ENCODE assay signal across 8 cellular contexts in the genomic region with DNA sequence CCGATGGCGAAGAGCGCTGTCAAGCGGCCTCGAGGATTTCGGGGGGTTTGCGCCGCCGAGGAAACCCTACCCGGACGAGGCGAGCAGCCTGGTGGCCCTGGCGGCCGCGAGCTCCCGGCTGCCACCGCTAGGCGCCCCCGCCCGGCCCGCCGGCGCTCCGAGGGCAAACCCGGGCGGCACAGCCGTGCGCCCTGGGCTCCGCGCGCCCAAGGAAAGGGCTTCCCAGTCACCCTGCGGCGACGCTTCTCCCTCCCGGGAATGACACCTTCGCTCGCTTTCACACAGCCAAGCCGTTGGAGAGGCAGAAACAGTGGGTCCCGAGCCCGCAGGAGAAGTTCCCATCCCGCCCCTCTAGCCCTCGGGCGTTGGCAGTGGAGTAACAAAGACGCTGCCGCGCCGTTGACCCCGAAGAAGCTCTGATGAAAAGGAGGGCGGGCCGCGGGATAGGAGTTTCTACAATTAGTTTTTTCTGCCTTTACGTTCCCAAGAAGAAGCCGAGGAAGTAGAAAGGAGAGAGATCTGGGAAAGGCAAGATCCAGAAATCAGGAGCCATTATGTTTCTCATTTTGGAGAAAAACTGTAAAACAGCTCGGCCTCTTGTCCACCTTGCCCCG.
DNase-seq lines count a peak whose midpoint lies in the region; ATAC-seq and TF ChIP-seq lines count a peak whose summit lies in the region.

No MANE protein-coding gene starts in this region.

- no peaks in the 10 kb centered on the region for H3K36me3 ChIP-seq in GM06990 (ENCODE audit: control insufficient read depth, insufficient read depth, low read length)

- DNase-seq in GM06990 (ENCODE audit: extremely low read depth, insufficient read length), result peak; percentile 26
- DNase-seq in NCI-H526 treated with DMSO at 0.1 percent for 48 hours (lab: John Stamatoyannopoulos, UW), result peak; percentile 12
- peak; percentile 89 for DNase-seq in retina
- no peak for DNase-seq in GDM1 (lab: John Stamatoyannopoulos, UW)
- no peak for DNase-seq in C1 segment of cervical spinal cord (lab: John Stamatoyannopoulos, UW)
- DNase-seq in hypothalamus (lab: John Stamatoyannopoulos, UW), result no peak

- H3K4me3 ChIP-seq in GM06990 (replicated peaks; ENCODE audit: low read depth, low read length), result no peak overlapping the region

- TF ChIP-seq CTCF in GM06990 (IDR thresholded peaks at IDR 0.05; ENCODE audit: insufficient read depth, low read length, poor library complexity, severe bottlenecking), result no peak

- ATAC-seq in esophagus mucosa, result peak; percentile 45
- ATAC-seq in HG02938 (IDR thresholded peaks at IDR 0.05; ENCODE audit: unreplicated experiment), result no peak

- H3K27me3 ChIP-seq in GM06990 (replicated peaks; ENCODE audit: control insufficient read depth, insufficient read depth, low read length), result peaks cover 3% of the 10 kb centered on the region

Comparison
In these comparisons a context has a peak if more than half of its experiments do, and no peak if none do; other contexts are left out.
1. DNase-seq: peak in GM06990 (single experiment), NCI-H526 treated with DMSO at 0.1 percent for 48 hours (single experiment) and retina (single experiment); none in GDM1 (single experiment), C1 segment of cervical spinal cord (0 of 14) and hypothalamus (0 of 51).